ENCODE assay signal across 8 cellular contexts in the genomic region with DNA sequence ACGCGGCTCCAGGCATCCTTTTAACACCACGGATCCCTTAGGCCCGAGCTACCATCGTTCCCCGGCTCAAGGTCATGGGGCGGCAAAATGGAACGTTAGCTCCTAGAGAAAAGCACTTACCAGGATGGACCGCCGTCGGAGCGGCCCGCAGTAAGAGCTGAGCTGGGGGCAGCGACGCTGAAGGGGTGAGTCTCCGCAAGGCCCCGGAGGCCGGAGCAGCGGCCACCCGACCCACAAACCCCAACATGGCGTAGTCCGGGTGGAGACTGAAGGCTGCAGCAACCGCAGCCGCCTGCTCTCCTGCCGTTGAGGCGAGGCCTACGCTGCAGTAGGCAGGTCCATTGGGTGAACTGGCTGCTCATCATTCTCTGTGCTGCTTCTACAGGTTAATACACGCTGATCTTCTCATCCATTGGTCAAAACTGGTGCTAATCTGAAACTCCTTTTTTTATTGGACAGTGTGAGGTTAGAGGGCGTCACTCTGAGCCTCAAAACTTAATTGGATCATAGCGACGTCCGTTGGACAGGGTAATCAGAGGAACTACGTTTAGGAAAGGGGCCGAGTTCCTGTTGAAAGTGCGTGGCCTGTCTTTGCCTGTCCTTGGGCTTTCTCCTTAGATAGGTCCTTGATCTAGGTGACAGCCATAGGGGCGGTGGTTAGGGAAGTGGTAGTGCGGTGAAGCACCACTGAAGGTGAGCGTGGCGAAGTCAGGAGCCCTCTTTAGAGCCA. TPM values are rescaled to one million over a fixed set of nuclear protein-coding genes. Genes with fewer than 3 reads are reported as not detected.
DNase-seq lines count a peak whose midpoint lies in the region; ATAC-seq and TF ChIP-seq lines count a peak whose summit lies in the region.

A gene (minus strand): TSS at position 268 of the 730 bp plus-strand sequence. CDS start 21 bp downstream, at position 247.

- DNase-seq in NCI-H128 (lab: John Stamatoyannopoulos, UW; ENCODE audit: unreplicated experiment) (peak; percentile 93), head of caudate nucleus (peak; percentile 86 to 99 (median 96)), osteocyte (ENCODE audit: extremely low spot score, unreplicated experiment) (peak; percentile 97)
- DNase-seq in activated naive CD8-positive, alpha-beta T cell treated with anti-CD3 and anti-CD28 coated beads, Interleukin-2, amount 10 ng/mL, durations not matched to agents 7 days and 5 days = peak; percentile 85

- peak within 1 kb of the TSS; percentile 99 for H3K27ac Mint-ChIP-seq in activated naive CD8-positive, alpha-beta T cell treated with anti-CD3 and anti-CD28 coated beads, Interleukin-2, amount 10 ng/mL, durations not matched to agents 7 days and 5 days
- H3K27ac Mint-ChIP-seq in osteocyte (ENCODE audit: unreplicated experiment) = peak within 1 kb of the TSS; percentile 98

- H3K9me2 ChIP-seq in SU-DHL-6 (replicated peaks; ENCODE audit: insufficient read depth, low read length) = no peaks in the 10 kb centered on the region

- peak; percentile 99 for ATAC-seq in HG02678 (IDR thresholded peaks at IDR 0.05; ENCODE audit: unreplicated experiment)
- peak; percentile 99 for ATAC-seq in activated naive CD8-positive, alpha-beta T cell treated with anti-CD3 and anti-CD28 coated beads, Interleukin-2, amount 10 ng/mL, durations not matched to agents 7 days and 5 days (ENCODE audit: low read depth)

- peak within 1 kb of the TSS; percentile 79 for H3K4me2 ChIP-seq in SU-DHL-6 (ENCODE audit: low read depth, low read length, poor library complexity, severe bottlenecking)

- no peaks in the 10 kb centered on the region for H3K9me3 ChIP-seq in SU-DHL-6 (ENCODE audit: insufficient read depth, low read length)
- H3K9me3 ChIP-seq in thymus (ENCODE audit: control insufficient read depth) = no peaks in the 10 kb centered on the region

- peaks cover 39% of the 10 kb centered on the region for H3K79me2 ChIP-seq in SU-DHL-6 (ENCODE audit: insufficient read depth, low read length)

- H3K4me3 Mint-ChIP-seq in activated naive CD8-positive, alpha-beta T cell treated with anti-CD3 and anti-CD28 coated beads, Interleukin-2, amount 10 ng/mL, durations not matched to agents 7 days and 5 days = peak within 1 kb of the TSS; percentile 96
- peak within 1 kb of the TSS; percentile 99 for H3K4me3 Mint-ChIP-seq in osteocyte (ENCODE audit: unreplicated experiment)

- H3F3A ChIP-seq in SU-DHL-6 (ENCODE audit: insufficient read depth) = peaks cover 8% of the 10 kb centered on the region; the same call in 1 of the 2 replicates

- peaks cover 28% of the 10 kb centered on the region for H3K36me3 Mint-ChIP-seq in activated naive CD8-positive, alpha-beta T cell treated with anti-CD3 and anti-CD28 coated beads, Interleukin-2, amount 10 ng/mL, durations not matched to agents 7 days and 5 days
- H3K36me3 Mint-ChIP-seq in osteocyte (ENCODE audit: unreplicated experiment) = peaks cover 29% of the 10 kb centered on the region

- peak within 1 kb of the TSS; percentile 69 for H3K27ac ChIP-seq in SU-DHL-6 (ENCODE audit: low read depth, low read length)
- peak within 1 kb of the TSS; percentile 95 for H3K27ac ChIP-seq in thymus (ENCODE audit: low read depth)

- 4% methylated on average over 39 of the region's 39 CpGs for WGBS in thymus

- H4K20me1 ChIP-seq in SU-DHL-6 (ENCODE audit: low read depth, low read length) = no peaks in the 10 kb centered on the region; the same call in 1 of the 2 replicates

- no peaks in the 10 kb centered on the region for H3K27me3 Mint-ChIP-seq in activated naive CD8-positive, alpha-beta T cell treated with anti-CD3 and anti-CD28 coated beads, Interleukin-2, amount 10 ng/mL, durations not matched to agents 7 days and 5 days
- no peaks in the 10 kb centered on the region for H3K27me3 Mint-ChIP-seq in osteocyte (ENCODE audit: unreplicated experiment)

- H3K36me3 ChIP-seq in SU-DHL-6 (ENCODE audit: low read length) = peaks cover 21% of the 10 kb centered on the region
- peaks cover 26% of the 10 kb centered on the region for H3K36me3 ChIP-seq in thymus (ENCODE audit: control insufficient read depth, insufficient read depth)

- no peaks in the 10 kb centered on the region for H3K9me3 Mint-ChIP-seq in activated naive CD8-positive, alpha-beta T cell treated with anti-CD3 and anti-CD28 coated beads, Interleukin-2, amount 10 ng/mL, durations not matched to agents 7 days and 5 days
- H3K9me3 Mint-ChIP-seq in osteocyte (ENCODE audit: unreplicated experiment) = no peaks in the 10 kb centered on the region

- peak within 1 kb of the TSS; percentile 89 for H3K9ac ChIP-seq in SU-DHL-6 (ENCODE audit: low read length)

- peaks cover 13% of the 10 kb centered on the region for H3K4me1 ChIP-seq in thymus (ENCODE audit: control insufficient read depth, insufficient read depth, low read length)

- TF ChIP-seq CTCF in SU-DHL-6 (IDR thresholded peaks at IDR 0.05; ENCODE audit: insufficient read depth, low read length, poor library complexity, severe bottlenecking) (no peak), osteocyte (IDR thresholded peaks at IDR 0.05) (no peak)

- intact Hi-C loops in head of caudate nucleus (cut with DNase I) = no loop called here

- peak within 1 kb of the TSS; percentile 72 for H2AFZ ChIP-seq in SU-DHL-6 (ENCODE audit: low read depth, low read length, severe bottlenecking)

- POLR2A ChIA-PET in activated naive CD8-positive, alpha-beta T cell treated with anti-CD3 and anti-CD28 coated beads, Interleukin-2, amount 10 ng/mL, durations not matched to agents 7 days and 5 days (lab: Charles Lee) = interaction anchor here (0.6 to 5.3 kb wide), 16 partner anchors 11 to 816 kb away, joined by 3 to 65 read pairs (median 4); a partner anchor contains a TSS

- H3K4me3 ChIP-seq in SU-DHL-6 (ENCODE audit: insufficient read depth, low read length, poor library complexity, severe bottlenecking) (peak within 1 kb of the TSS; percentile 86), thymus (ENCODE audit: low read length) (peak within 1 kb of the TSS; percentile 93)

- H3K27me3 ChIP-seq in SU-DHL-6 (ENCODE audit: low read length) = no peaks in the 10 kb centered on the region
- H3K27me3 ChIP-seq in thymus (ENCODE audit: control insufficient read depth, insufficient read depth) = no peaks in the 10 kb centered on the region

- TF ChIP-seq POLR2A in GM10847 (IDR thresholded peaks at IDR 0.05; ENCODE audit: extremely low read depth, insufficient read length) = peak; percentile 98

- H3K4me1 Mint-ChIP-seq in activated naive CD8-positive, alpha-beta T cell treated with anti-CD3 and anti-CD28 coated beads, Interleukin-2, amount 10 ng/mL, durations not matched to agents 7 days and 5 days = peaks cover 28% of the 10 kb centered on the region
- H3K4me1 Mint-ChIP-seq in osteocyte (ENCODE audit: unreplicated experiment) = peaks cover 27% of the 10 kb centered on the region

RNA-seq across cellular contexts. Expression of the gene that starts here (rescaled TPM):
- 100 to 1,000 TPM; 468 to 471 TPM for total RNA-seq in activated naive CD8-positive, alpha-beta T cell treated with anti-CD3 and anti-CD28 coated beads, Interleukin-2, amount 10 ng/mL, durations not matched to agents 7 days and 5 days
- total RNA-seq in osteocyte = 423 TPM in 2 replicates
- polyA plus RNA-seq in thymus = 263 TPM

Comparison
In these comparisons a context has a peak if more than half of its experiments do, and no peak if none do; other contexts are left out.
1. Peak in every context shown above with its lines: DNase-seq, ATAC-seq, H3K4me3 ChIP-seq and H3K27ac ChIP-seq.